Comparison of ENCODE assay signal across 8 cellular contexts in genomic region chr7:67484244-67484751, GRCh38.
DNase-seq lines count a peak whose midpoint lies in the region; ATAC-seq and TF ChIP-seq lines count a peak whose summit lies in the region.

No MANE protein-coding gene starts in this region.

- no peak for TF ChIP-seq POLR2A in esophagus squamous epithelium (IDR thresholded peaks at IDR 0.05)

- TF ChIP-seq CTCF in AG04449 (IDR thresholded peaks at IDR 0.05; ENCODE audit: insufficient read depth, low read length, missing control alignments) = peak; percentile 68
- TF ChIP-seq CTCF in GM10266 (IDR thresholded peaks at IDR 0.05; ENCODE audit: control insufficient read depth, insufficient read depth, low read depth, missing control alignments) = peak; percentile 46
- TF ChIP-seq CTCF in esophagus squamous epithelium (IDR thresholded peaks at IDR 0.05) = peak in 5 of 6 experiments; percentile 26 to 60 (median 58)

- 2 to 5% methylated on average over 12 to 13 of the region's 13 CpGs for WGBS in esophagus squamous epithelium, 2 donors

- H3K4me3 ChIP-seq in AG04449 (ENCODE audit: low read depth, low read length) = peak overlapping the region; percentile 41
- peak overlapping the region in 2 of 4 donors; percentile 9 to 27 for H3K4me3 ChIP-seq in esophagus squamous epithelium

- no peak overlapping the region for H3K27ac ChIP-seq in esophagus squamous epithelium

- no peaks in the 10 kb centered on the region for H3K9me3 ChIP-seq in esophagus squamous epithelium

- POLR2A ChIA-PET in AG04449 (lab: Yijun Ruan, JAX) = no interaction called here

- no peaks in the 10 kb centered on the region for H3K36me3 ChIP-seq in esophagus squamous epithelium

- peaks cover 0 to 9% (median 0%) of the 10 kb centered on the region in 3 donors for H3K4me1 ChIP-seq in esophagus squamous epithelium

- H3K27me3 ChIP-seq in esophagus squamous epithelium = no peaks in the 10 kb centered on the region

- DNase-seq in AG04449 (ENCODE audit: low read depth, low spot score) = peak; percentile 9
- peak; percentile 38 for DNase-seq in GM10266 (ENCODE audit: extremely low spot score)
- DNase-seq in NCI-H128 (lab: John Stamatoyannopoulos, UW; ENCODE audit: unreplicated experiment) = peak; percentile 83
- peak; percentile 25 to 62 for DNase-seq in SW 1271 (lab: John Stamatoyannopoulos, UW)
- DNase-seq in esophagus squamous epithelium (lab: John Stamatoyannopoulos, UW) = no peak
- peak; percentile 87 for DNase-seq in myocyte (ENCODE audit: low read depth)
- no peak for DNase-seq in activated gamma-delta T cell (lab: John Stamatoyannopoulos, UW)

- CTCF ChIA-PET in AG04449 (lab: Yijun Ruan, JAX) = interaction anchor here (0.7 to 1.7 kb wide), 6 partner anchors 11 to 693 kb away, joined by 3 to 9 read pairs (median 3); no protein-coding TSS in a partner anchor

- intact Hi-C loops in esophagus squamous epithelium (cut with DNase I) = no loop called here

- ATAC-seq in HG02571 (IDR thresholded peaks at IDR 0.05; ENCODE audit: unreplicated experiment) = no peak

Comparison
In these comparisons a context has a peak if more than half of its experiments do, and no peak if none do; other contexts are left out.
1. DNase-seq: peak in AG04449 (single experiment), GM10266 (single experiment), NCI-H128 (single experiment), SW 1271 (2 of 2) and myocyte (single experiment); none in esophagus squamous epithelium (single experiment) and activated gamma-delta T cell (single experiment).
2. Peak in every context shown above with its lines, with median percentiles within 50 percentile points of each other: CTCF ChIP-seq.